ENCODE assay signal across 13 cellular contexts in the genomic region with DNA sequence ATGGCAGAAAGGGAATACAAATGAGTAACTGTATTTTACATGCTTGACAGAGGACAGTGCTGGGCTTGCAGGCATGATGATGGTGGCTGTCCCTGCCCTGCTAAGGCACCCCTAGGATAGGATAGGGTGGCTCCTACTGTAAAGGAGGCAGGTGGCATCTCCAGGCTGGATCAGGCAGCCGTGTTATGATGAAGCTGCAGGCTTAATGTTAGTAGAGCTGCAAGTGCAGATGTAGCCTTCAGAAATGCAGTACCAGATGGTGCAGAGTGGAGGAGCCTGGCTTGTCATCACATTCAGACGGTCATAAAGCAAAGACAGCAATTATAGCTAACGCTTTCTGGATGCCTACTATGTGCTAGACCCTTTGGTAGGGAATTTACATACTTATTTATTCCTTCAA.
DNase-seq lines count a peak whose midpoint lies in the region; ATAC-seq and TF ChIP-seq lines count a peak whose summit lies in the region.
"Had no signal": no experiment of that assay in that cellular context is flagged by ENCODE, and none has a peak within 500 bp of the region (broad histone marks: within the 10 kb centered on the region; RNA-seq: fewer than 3 reads in every experiment).

No MANE protein-coding gene starts in this region.

- H3K4ac ChIP-seq in mesendoderm (ENCODE audit: low read depth, low read length): no peak overlapping the region

- H3K56ac ChIP-seq in mesendoderm (ENCODE audit: low read length): peak overlapping the region; percentile 29

- H3K23ac ChIP-seq in mesendoderm (ENCODE audit: low read length): no peak overlapping the region

- H3K4me3 ChIP-seq in BE2C (ENCODE audit: low read depth, low read length) (peak overlapping the region; percentile 23; the same call in 1 of the 2 replicates), mesendoderm (ENCODE audit: low read length) (no peak overlapping the region)
- H3K4me3 ChIP-seq: BLaER1, HAP-1, SK-N-MC had no signal

- DNase-seq in BE2C (no peak), NCI-H1694 (lab: John Stamatoyannopoulos, UW) (peak; percentile 90), SHP77 treated with DMSO at 0.1 percent for 48 hours (lab: John Stamatoyannopoulos, UW) (peak; percentile 47), mesendoderm (no peak), posterior cingulate gyrus (no peak), NCI-H1417 treated with DMSO at 0.1 percent for 48 hours (lab: John Stamatoyannopoulos, UW) (no peak)
- DNase-seq: NCI-H2081, NCI-H345, NCI-H774 had no signal

- TF ChIP-seq CTCF in BE2C (IDR thresholded peaks at IDR 0.05; ENCODE audit: low read depth, low read length): no peak

- H3K27me3 ChIP-seq in BE2C: no peaks in the 10 kb centered on the region
- H3K27me3 ChIP-seq in mesendoderm (ENCODE audit: insufficient read depth, low read length, poor library complexity): no peaks in the 10 kb centered on the region
- H3K27me3 ChIP-seq: BLaER1 had no signal

- H2BK5ac ChIP-seq in mesendoderm (ENCODE audit: low read length): no peak overlapping the region

- H2AK5ac ChIP-seq in mesendoderm (ENCODE audit: low read length): no peak overlapping the region

- H2BK15ac ChIP-seq in mesendoderm (replicated peaks; ENCODE audit: low read depth): no peak overlapping the region

- H3K4me2 ChIP-seq in mesendoderm (ENCODE audit: low read length): no peak overlapping the region
- H3K4me2 ChIP-seq: BLaER1 had no signal

- no peak for ATAC-seq in GM21526 (IDR thresholded peaks at IDR 0.05; ENCODE audit: low FRiP score, unreplicated experiment)

- no peak overlapping the region for H3K27ac ChIP-seq in mesendoderm (ENCODE audit: low read depth, low read length)
- H3K27ac ChIP-seq: BLaER1, SK-N-MC had no signal

- no peaks in the 10 kb centered on the region for H3K9me3 ChIP-seq in BE2C
- H3K9me3 ChIP-seq: BLaER1, HAP-1 had no signal

- no peaks in the 10 kb centered on the region for H3K36me3 ChIP-seq in BE2C
- H3K36me3 ChIP-seq in mesendoderm (ENCODE audit: control insufficient read depth, insufficient read depth, low read length): no peaks in the 10 kb centered on the region
- H3K36me3 ChIP-seq: BLaER1, HAP-1 had no signal

- H4K8ac ChIP-seq in mesendoderm (ENCODE audit: low read depth, low read length): no peak overlapping the region

- H3K79me2 ChIP-seq in mesendoderm (ENCODE audit: control insufficient read depth, insufficient read depth, low read length): no peaks in the 10 kb centered on the region

- H3K79me1 ChIP-seq in mesendoderm (ENCODE audit: low read length): no peaks in the 10 kb centered on the region

- no CpG with 5 or more reads among the region's 3 CpGs for WGBS in mesendoderm (ENCODE audit: extremely low coverage, insufficient coverage, low lambda C conversion rate)

- no peak overlapping the region for H3K9ac ChIP-seq in mesendoderm (ENCODE audit: low read length)
- H3K9ac ChIP-seq: BLaER1 had no signal

- H2BK120ac ChIP-seq in mesendoderm (ENCODE audit: low read depth, low read length): no peak overlapping the region

- intact Hi-C loops in posterior cingulate gyrus (cut with DNase I): no loop called here

- no peak overlapping the region for H3K18ac ChIP-seq in mesendoderm (ENCODE audit: low read length)

- no peak overlapping the region for H4K5ac ChIP-seq in mesendoderm (ENCODE audit: low read length)

- H3K4me1 ChIP-seq in BE2C (peaks cover 18% of the 10 kb centered on the region), mesendoderm (ENCODE audit: control insufficient read depth, low read depth, low read length) (no peaks in the 10 kb centered on the region)
- H3K4me1 ChIP-seq: BLaER1, HAP-1 had no signal

Comparison
In these comparisons a context has a peak if more than half of its experiments do, and no peak if none do; other contexts are left out.
1. DNase-seq: peak in NCI-H1694 (single experiment) and SHP77 treated with DMSO at 0.1 percent for 48 hours (single experiment); none in BE2C (single experiment), mesendoderm (single experiment), posterior cingulate gyrus (0 of 10) and NCI-H1417 treated with DMSO at 0.1 percent for 48 hours (single experiment).